32 cellular contexts compared by ENCODE assay signal in the genomic region with DNA sequence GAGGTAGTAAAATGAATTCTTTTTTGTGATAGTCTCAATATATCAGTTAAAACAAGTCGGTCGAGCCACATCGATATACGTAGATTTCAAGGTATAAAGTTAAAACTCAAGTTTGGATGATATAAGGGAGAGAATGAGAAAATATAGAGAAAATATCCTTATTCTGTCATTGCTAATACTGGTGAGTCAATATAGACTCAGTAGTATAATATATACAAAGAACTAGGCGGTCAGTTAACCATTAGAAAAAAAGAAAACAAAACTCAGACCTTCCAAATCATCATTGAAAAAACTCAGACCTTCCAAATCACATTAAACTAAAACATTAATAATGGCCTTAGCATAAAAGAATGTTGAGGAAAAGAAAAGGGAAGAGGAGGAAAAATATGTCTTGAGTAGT.
"Had no signal": no experiment of that assay in that cellular context is flagged by ENCODE, and none has a peak within 500 bp of the region (broad histone marks: within the 10 kb centered on the region; RNA-seq: fewer than 3 reads in every experiment).

No MANE protein-coding gene starts in this region.

- H3K4me1 ChIP-seq: breast epithelium, colonic mucosa, esophagus squamous epithelium had no signal

- H3K27ac ChIP-seq: ascending aorta, breast epithelium, cardiac muscle cell, colonic mucosa, epithelial cell of prostate, esophagus squamous epithelium had no signal

- FAIRE-seq: endometrium, endothelial cell of umbilical vein had no signal

- H3K9me3 Mint-ChIP-seq: activated T-helper 1 cell treated with anti-CD3 and anti-CD28 coated beads, Interleukin-12 subunit alpha, Interleukin-12 subunit beta, Interleukin-2, Interleukin-4 antibody, amounts not matched to agents 30 ng/mL and 10 ng/mL and 1 ng/mL, durations not matched to agents 14 hours and 24 hours and 36 hours had no signal

- H3K36me3 Mint-ChIP-seq: activated CD4-positive, alpha-beta memory T cell treated with anti-CD3 and anti-CD28 coated beads for 36 hours; activated CD8-positive, alpha-beta memory T cell treated with anti-CD3 and anti-CD28 coated beads, Interleukin-2, amount 10 ng/mL, durations not matched to agents 7 days and 5 days; activated naive CD4-positive, alpha-beta T cell treated with anti-CD3 and anti-CD28 coated beads, Interleukin-2, amount 10 ng/mL, durations not matched to agents 7 days and 5 days; activated naive CD4-positive, alpha-beta T cell treated with anti-CD3 and anti-CD28 coated beads, Interleukin-2, amount 50 U/mL, for 72 hours; activated naive CD8-positive, alpha-beta T cell treated with anti-CD3 and anti-CD28 coated beads, Interleukin-2, amount 10 ng/mL, durations not matched to agents 7 days and 5 days; brain had no signal

- H3K27ac Mint-ChIP-seq: activated CD4-positive, alpha-beta memory T cell treated with anti-CD3 and anti-CD28 coated beads for 36 hours; activated CD4-positive, alpha-beta T cell treated with anti-CD3 and anti-CD28 coated beads for 36 hours; activated CD4-positive, alpha-beta T cell treated with anti-CD3 and anti-CD28 coated beads, Interleukin-2, amount 10 ng/mL, durations not matched to agents 24 days and 14 days; activated CD8-positive, alpha-beta memory T cell treated with anti-CD3 and anti-CD28 coated beads, Interleukin-2, amount 10 ng/mL, durations not matched to agents 7 days and 5 days; activated CD8-positive, alpha-beta T cell treated with anti-CD3 and anti-CD28 coated beads, Interleukin-2, amount 10 ng/mL, durations not matched to agents 7 days and 5 days; activated naive CD4-positive, alpha-beta T cell treated with anti-CD3 and anti-CD28 coated beads, Interleukin-2, amount 10 ng/mL, durations not matched to agents 7 days and 5 days; activated naive CD4-positive, alpha-beta T cell treated with anti-CD3 and anti-CD28 coated beads, Interleukin-2, amount 50 U/mL, for 72 hours; activated naive CD8-positive, alpha-beta T cell treated with anti-CD3 and anti-CD28 coated beads, Interleukin-2, amount 10 ng/mL, durations not matched to agents 7 days and 5 days; activated T-helper 1 cell treated with anti-CD3 and anti-CD28 coated beads, Interleukin-12 subunit alpha, Interleukin-12 subunit beta, Interleukin-2, Interleukin-4 antibody, amounts not matched to agents 30 ng/mL and 10 ng/mL and 1 ng/mL, durations not matched to agents 14 hours and 24 hours and 36 hours; activated T-helper 2 cell treated with anti-CD3 and anti-CD28 coated beads, Interferon-gamma antibody, Interleukin-2, Interleukin-4, amounts not matched to agents 10 μg/mL and 5 μg/mL and 100 μg/mL, durations not matched to agents 14 hours and 24 hours and 36 hours; brain had no signal

- H3K4me1 Mint-ChIP-seq: activated CD4-positive, alpha-beta T cell treated with anti-CD3 and anti-CD28 coated beads for 36 hours; activated CD4-positive, alpha-beta T cell treated with anti-CD3 and anti-CD28 coated beads, Interleukin-2, amount 10 ng/mL, durations not matched to agents 24 days and 14 days; activated CD8-positive, alpha-beta memory T cell treated with anti-CD3 and anti-CD28 coated beads, Interleukin-2, amount 10 ng/mL, durations not matched to agents 7 days and 5 days; activated naive CD4-positive, alpha-beta T cell treated with anti-CD3 and anti-CD28 coated beads, Interleukin-2, amount 10 ng/mL, durations not matched to agents 7 days and 5 days; activated naive CD8-positive, alpha-beta T cell treated with anti-CD3 and anti-CD28 coated beads, Interleukin-2, amount 10 ng/mL, durations not matched to agents 7 days and 5 days; brain had no signal

- ATAC-seq: activated CD4-positive, alpha-beta T cell treated with anti-CD3 and anti-CD28 coated beads for 36 hours; activated CD8-positive, alpha-beta memory T cell treated with anti-CD3 and anti-CD28 coated beads, Interleukin-2, amount 10 ng/mL, durations not matched to agents 7 days and 5 days; activated CD8-positive, alpha-beta T cell treated with anti-CD3 and anti-CD28 coated beads, Interleukin-2, amount 10 ng/mL, durations not matched to agents 7 days and 5 days; activated naive CD4-positive, alpha-beta T cell treated with anti-CD3 and anti-CD28 coated beads, Interleukin-2, amount 50 U/mL, for 72 hours; gastroesophageal sphincter had no signal

- H3K4me3 Mint-ChIP-seq: activated CD4-positive, alpha-beta memory T cell treated with anti-CD3 and anti-CD28 coated beads for 36 hours; activated CD4-positive, alpha-beta T cell treated with anti-CD3 and anti-CD28 coated beads for 36 hours; activated CD4-positive, alpha-beta T cell treated with anti-CD3 and anti-CD28 coated beads, Interleukin-2, amount 10 ng/mL, durations not matched to agents 24 days and 14 days; activated CD8-positive, alpha-beta memory T cell treated with anti-CD3 and anti-CD28 coated beads, Interleukin-2, amount 10 ng/mL, durations not matched to agents 7 days and 5 days; activated CD8-positive, alpha-beta T cell treated with anti-CD3 and anti-CD28 coated beads, Interleukin-2, amount 10 ng/mL, durations not matched to agents 7 days and 5 days; activated naive CD4-positive, alpha-beta T cell treated with anti-CD3 and anti-CD28 coated beads, Interleukin-2, amount 10 ng/mL, durations not matched to agents 7 days and 5 days; activated naive CD8-positive, alpha-beta T cell treated with anti-CD3 and anti-CD28 coated beads, Interleukin-2, amount 10 ng/mL, durations not matched to agents 7 days and 5 days; activated T-helper 1 cell treated with anti-CD3 and anti-CD28 coated beads, Interleukin-12 subunit alpha, Interleukin-12 subunit beta, Interleukin-2, Interleukin-4 antibody, amounts not matched to agents 30 ng/mL and 10 ng/mL and 1 ng/mL, durations not matched to agents 14 hours and 24 hours and 36 hours; brain had no signal

- H3K9me3 ChIP-seq: ascending aorta, breast epithelium, colonic mucosa, esophagus squamous epithelium, gastroesophageal sphincter had no signal

- H3K27me3 Mint-ChIP-seq: activated CD4-positive, alpha-beta memory T cell treated with anti-CD3 and anti-CD28 coated beads for 36 hours; activated CD4-positive, alpha-beta T cell treated with anti-CD3 and anti-CD28 coated beads for 36 hours; activated CD4-positive, alpha-beta T cell treated with anti-CD3 and anti-CD28 coated beads, Interleukin-2, amount 10 ng/mL, durations not matched to agents 24 days and 14 days; activated CD8-positive, alpha-beta memory T cell treated with anti-CD3 and anti-CD28 coated beads, Interleukin-2, amount 10 ng/mL, durations not matched to agents 7 days and 5 days; activated naive CD4-positive, alpha-beta T cell treated with anti-CD3 and anti-CD28 coated beads, Interleukin-2, amount 10 ng/mL, durations not matched to agents 7 days and 5 days; activated naive CD8-positive, alpha-beta T cell treated with anti-CD3 and anti-CD28 coated beads, Interleukin-2, amount 10 ng/mL, durations not matched to agents 7 days and 5 days; brain had no signal

- H3K4me3 ChIP-seq: ascending aorta, breast epithelium, cardiac muscle cell, colonic mucosa, esophagus squamous epithelium, gastroesophageal sphincter had no signal

- DNase-seq: activated CD4-positive, alpha-beta memory T cell treated with anti-CD3 and anti-CD28 coated beads for 36 hours; activated CD4-positive, alpha-beta T cell treated with anti-CD3 and anti-CD28 coated beads for 36 hours; activated CD4-positive, alpha-beta T cell treated with anti-CD3 and anti-CD28 coated beads, Interleukin-2, amount 10 ng/mL, durations not matched to agents 24 days and 14 days; activated CD4-positive, CD25-positive, alpha-beta regulatory T cell; activated CD4-positive, CD25-positive, alpha-beta regulatory T cell treated with anti-CD3 and anti-CD28 coated beads, Interleukin-2, amount 50 U/mL, for 72 hours; activated CD8-positive, alpha-beta memory T cell treated with anti-CD3 and anti-CD28 coated beads, Interleukin-2, amount 10 ng/mL, durations not matched to agents 7 days and 5 days; activated CD8-positive, alpha-beta memory T cell treated with anti-CD3 and anti-CD28 coated beads, Interleukin-2, amount 50 U/mL, for 4 hours; activated CD8-positive, alpha-beta T cell treated with anti-CD3 and anti-CD28 coated beads, Interleukin-2, amount 10 ng/mL, durations not matched to agents 7 days and 5 days; activated gamma-delta T cell; activated naive CD4-positive, alpha-beta T cell; activated naive CD4-positive, alpha-beta T cell treated with anti-CD3 and anti-CD28 coated beads, Interleukin-2, amount 10 ng/mL, durations not matched to agents 7 days and 5 days; activated naive CD8-positive, alpha-beta T cell treated with anti-CD3 and anti-CD28 coated beads, Interleukin-2, amount 10 ng/mL, durations not matched to agents 7 days and 5 days; activated T-cell treated with anti-CD3 and anti-CD28 coated beads, Interleukin-2, amount 50 U/mL, for 1 hour; activated T-cell treated with anti-CD3 and anti-CD28 coated beads, Interleukin-2, amount 50 U/mL, for 48 hours; central memory CD4-positive, alpha-beta T cell; cerebellar nuclear complex; colonic mucosa; effector CD8-positive, alpha-beta T cell; esophagus squamous epithelium; foreskin melanocyte; T-helper 2 cell had no signal
